In genomic region chr2:32039447-32040219, GRCh38 we compare ENCODE assay signal across 1 cellular context.
A peak's percentile ranks its signal among the peaks of the same experiment; 100 is the strongest.
TF ChIP-seq lines count a peak whose summit lies in the region.

Gene DPY30, minus strand, starts transcription at chr2:32039805. Its CDS starts 349 bp downstream, at chr2:32039456.

TF ChIP-seq in A549, 52 proteins besides CTCF, POLR2A, EP300 and RAD21 (continued from another document):
- TF ChIP-seq, protein P1, sequence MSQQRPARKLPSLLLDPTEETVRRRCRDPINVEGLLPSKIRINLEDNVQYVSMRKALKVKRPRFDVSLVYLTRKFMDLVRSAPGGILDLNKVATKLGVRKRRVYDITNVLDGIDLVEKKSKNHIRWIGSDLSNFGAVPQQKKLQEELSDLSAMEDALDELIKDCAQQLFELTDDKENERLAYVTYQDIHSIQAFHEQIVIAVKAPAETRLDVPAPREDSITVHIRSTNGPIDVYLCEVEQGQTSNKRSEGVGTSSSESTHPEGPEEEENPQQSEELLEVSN (IDR thresholded peaks at IDR 0.05; ENCODE audit: borderline replicate concordance, low read depth): peak; percentile 90
- TF ChIP-seq SMC3 (IDR thresholded peaks at IDR 0.05): peak; percentile 38; the same call in 1 of the 3 replicates
